Comparison of ENCODE assay signal across 9 cellular contexts in genomic region chr9:107213561-107214028, GRCh38.
DNase-seq lines count a peak whose midpoint lies in the region; ATAC-seq and TF ChIP-seq lines count a peak whose summit lies in the region.
"Had no signal": no experiment of that assay in that cellular context is flagged by ENCODE, and none has a peak within 500 bp of the region (broad histone marks: within the 10 kb centered on the region; RNA-seq: fewer than 3 reads in every experiment).

No MANE protein-coding gene starts in this region.

- H3K9ac ChIP-seq in GM23248, result no peak overlapping the region

- peaks cover 31% of the 10 kb centered on the region for H3F3A ChIP-seq in GM23248 (ENCODE audit: insufficient read depth)

- no peaks in the 10 kb centered on the region for H4K20me1 ChIP-seq in GM23248 (ENCODE audit: insufficient read depth)

- H3K9me3 ChIP-seq in GM23248 (ENCODE audit: low read depth), result no peaks in the 10 kb centered on the region
- no peaks in the 10 kb centered on the region for H3K9me3 ChIP-seq in left lung
- H3K9me3 ChIP-seq: thoracic aorta had no signal

- H3K4me1 ChIP-seq in GM23248 (ENCODE audit: insufficient read depth) (peaks cover 32% of the 10 kb centered on the region), left lung (peaks cover 0 to 30% of the 10 kb centered on the region in 2 donors)

- H3K36me3 ChIP-seq in GM23248 (ENCODE audit: low read depth), result no peaks in the 10 kb centered on the region
- H3K36me3 ChIP-seq in left lung, result no peaks in the 10 kb centered on the region
- H3K36me3 ChIP-seq: thoracic aorta had no signal

- ATAC-seq in GM18498 (IDR thresholded peaks at IDR 0.05; ENCODE audit: unreplicated experiment) (peak; percentile 98), left lung (peak; percentile 92)

- peak; percentile 91 for DNase-seq in GM23248
- DNase-seq in LoVo (ENCODE audit: low spot score), result peak; percentile 56
- DNase-seq in activated T-helper 1 cell treated with anti-CD3 and anti-CD28 coated beads, Interleukin-12 subunit alpha, Interleukin-12 subunit beta, Interleukin-2, Interleukin-4 antibody, amounts not matched to agents 30 ng/mL and 10 ng/mL and 1 ng/mL, durations not matched to agents 14 hours and 24 hours and 36 hours (ENCODE audit: low spot score), result peak; percentile 16
- DNase-seq in left lung, result peak in 1 of 2 donors; percentile 43
- DNase-seq in medulla oblongata (ENCODE audit: extremely low spot score), result no peak
- DNase-seq in C1 segment of cervical spinal cord (lab: John Stamatoyannopoulos, UW), result no peak
- no peak for DNase-seq in OCI-M1 (lab: John Stamatoyannopoulos, UW)

- 0 out of 2 replicates have a peak overlapping the region, but pooled peaks have one; percentile 1 for H2AFZ ChIP-seq in GM23248

- in situ Hi-C loops in GM23248 (cut with MboI), result no loop called here

- no peak for TF ChIP-seq CTCF in left lung (IDR thresholded peaks at IDR 0.05)

- peaks cover 3% of the 10 kb centered on the region for H3K27me3 Mint-ChIP-seq in activated T-helper 1 cell treated with anti-CD3 and anti-CD28 coated beads, Interleukin-12 subunit alpha, Interleukin-12 subunit beta, Interleukin-2, Interleukin-4 antibody, amounts not matched to agents 30 ng/mL and 10 ng/mL and 1 ng/mL, durations not matched to agents 14 hours and 24 hours and 36 hours (ENCODE audit: insufficient read depth)

- 53 to 57% methylated on average over 6 of the region's 6 CpGs for WGBS in GM23248 (ENCODE audit: low coverage in 1 of 2, low lambda C conversion rate in 2 of 2, missing lambda C conversion rate in 2 of 2), 2 experiments

- H3K27ac ChIP-seq in GM23248, result peak overlapping the region; percentile 64
- H3K27ac ChIP-seq in left lung, result peak overlapping the region; percentile 69 to 75
- H3K27ac ChIP-seq: thoracic aorta had no signal

- H3K27ac Mint-ChIP-seq in activated T-helper 1 cell treated with anti-CD3 and anti-CD28 coated beads, Interleukin-12 subunit alpha, Interleukin-12 subunit beta, Interleukin-2, Interleukin-4 antibody, amounts not matched to agents 30 ng/mL and 10 ng/mL and 1 ng/mL, durations not matched to agents 14 hours and 24 hours and 36 hours, result peak overlapping the region; percentile 9

- H3K9me2 ChIP-seq in GM23248 (ENCODE audit: insufficient read depth), result no peaks in the 10 kb centered on the region; the same call in 1 of the 2 replicates

- H3K4me3 Mint-ChIP-seq in activated T-helper 1 cell treated with anti-CD3 and anti-CD28 coated beads, Interleukin-12 subunit alpha, Interleukin-12 subunit beta, Interleukin-2, Interleukin-4 antibody, amounts not matched to agents 30 ng/mL and 10 ng/mL and 1 ng/mL, durations not matched to agents 14 hours and 24 hours and 36 hours, result no peak overlapping the region

- H3K79me2 ChIP-seq in GM23248 (ENCODE audit: insufficient read depth), result no peaks in the 10 kb centered on the region

- no peaks in the 10 kb centered on the region for H3K9me3 Mint-ChIP-seq in activated T-helper 1 cell treated with anti-CD3 and anti-CD28 coated beads, Interleukin-12 subunit alpha, Interleukin-12 subunit beta, Interleukin-2, Interleukin-4 antibody, amounts not matched to agents 30 ng/mL and 10 ng/mL and 1 ng/mL, durations not matched to agents 14 hours and 24 hours and 36 hours

- H3K4me3 ChIP-seq in GM23248 (peak overlapping the region; percentile 19; the same call in 1 of the 2 replicates), left lung (no peak overlapping the region)
- H3K4me3 ChIP-seq: thoracic aorta had no signal

- H3K4me1 Mint-ChIP-seq in activated T-helper 1 cell treated with anti-CD3 and anti-CD28 coated beads, Interleukin-12 subunit alpha, Interleukin-12 subunit beta, Interleukin-2, Interleukin-4 antibody, amounts not matched to agents 30 ng/mL and 10 ng/mL and 1 ng/mL, durations not matched to agents 14 hours and 24 hours and 36 hours (ENCODE audit: low read depth), result peaks cover 14% of the 10 kb centered on the region

- intact Hi-C loops in activated T-helper 1 cell treated with anti-CD3 and anti-CD28 coated beads, Interleukin-12 subunit alpha, Interleukin-12 subunit beta, Interleukin-2, Interleukin-4 antibody, amounts not matched to agents 30 ng/mL and 10 ng/mL and 1 ng/mL, durations not matched to agents 14 hours and 24 hours and 36 hours (cut with micrococcal nuclease), result loop anchor here (1.0 to 5.0 kb wide), 4 partner anchors 30 to 119 kb away; partner anchors contain the start of gene RAD23B
- intact Hi-C loops in left lung (cut with DNase I), result no loop called here

- no peaks in the 10 kb centered on the region for H3K36me3 Mint-ChIP-seq in activated T-helper 1 cell treated with anti-CD3 and anti-CD28 coated beads, Interleukin-12 subunit alpha, Interleukin-12 subunit beta, Interleukin-2, Interleukin-4 antibody, amounts not matched to agents 30 ng/mL and 10 ng/mL and 1 ng/mL, durations not matched to agents 14 hours and 24 hours and 36 hours (ENCODE audit: low read depth)

- peak overlapping the region; percentile 15 for H3K4me2 ChIP-seq in GM23248 (ENCODE audit: unreplicated experiment)

- H3K27me3 ChIP-seq in GM23248 (replicated peaks; ENCODE audit: insufficient read depth), result no peaks in the 10 kb centered on the region
- no peaks in the 10 kb centered on the region for H3K27me3 ChIP-seq in left lung

Comparison
In these comparisons a context has a peak if more than half of its experiments do, and no peak if none do; other contexts are left out.
1. DNase-seq: peak in GM23248 (single experiment), LoVo (single experiment) and activated T-helper 1 cell treated with anti-CD3 and anti-CD28 coated beads, Interleukin-12 subunit alpha, Interleukin-12 subunit beta, Interleukin-2, Interleukin-4 antibody, amounts not matched to agents 30 ng/mL and 10 ng/mL and 1 ng/mL, durations not matched to agents 14 hours and 24 hours and 36 hours (single experiment); none in medulla oblongata (single experiment), C1 segment of cervical spinal cord (0 of 14) and OCI-M1 (single experiment).